ENCODE assay signal across 1 cellular context in the genomic region with DNA sequence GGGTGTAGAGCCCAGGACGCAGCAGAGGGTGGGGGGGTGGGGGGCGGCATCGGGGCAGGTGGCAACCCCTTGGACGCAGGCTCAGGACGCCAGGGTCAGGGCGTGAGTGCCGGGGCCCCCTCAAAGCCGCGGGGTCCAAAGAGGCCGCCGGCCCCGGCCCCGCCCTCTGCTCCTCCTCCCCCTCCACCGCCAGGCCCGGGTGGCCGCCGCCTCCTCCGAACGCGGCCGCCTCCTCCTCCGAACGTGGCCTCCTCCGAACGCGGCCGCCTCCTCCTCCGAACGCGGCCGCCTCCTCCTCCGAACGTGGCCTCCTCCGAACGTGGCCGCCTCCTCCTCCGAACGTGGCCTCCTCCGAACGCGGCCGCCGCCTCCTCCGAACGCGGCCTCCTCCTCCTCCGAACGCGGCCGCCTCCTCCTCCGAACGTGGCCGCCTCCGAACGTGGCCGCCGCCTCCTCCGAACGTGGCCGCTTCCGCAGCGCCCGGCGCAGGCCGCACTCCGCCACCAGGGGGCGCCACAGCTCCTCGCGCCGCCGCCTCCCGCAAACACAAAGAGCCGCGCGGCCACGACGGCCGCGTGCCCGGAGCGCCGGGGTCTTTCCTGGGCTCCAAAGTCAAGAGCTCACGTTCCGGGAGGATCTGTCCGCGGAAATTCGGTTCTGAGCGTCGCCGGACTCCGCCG.
TF ChIP-seq lines count a peak whose summit lies in the region.

No MANE protein-coding gene starts in this region.

TF ChIP-seq in HepG2, 621 proteins besides CTCF, POLR2A, EP300 and RAD21 (continued from another document and continues in another):
- TF ChIP-seq ZNF761 (CRISPR knock-in tag; conservative IDR thresholded peaks at IDR 0.05) = no peak
- TF ChIP-seq DPF2 (CRISPR knock-in tag; IDR thresholded peaks at IDR 0.05; ENCODE audit: borderline replicate concordance, low read depth) = no peak
- TF ChIP-seq ZNF253 (CRISPR knock-in tag; IDR thresholded peaks at IDR 0.05; ENCODE audit: borderline replicate concordance) = no peak
- TF ChIP-seq, protein P1, sequence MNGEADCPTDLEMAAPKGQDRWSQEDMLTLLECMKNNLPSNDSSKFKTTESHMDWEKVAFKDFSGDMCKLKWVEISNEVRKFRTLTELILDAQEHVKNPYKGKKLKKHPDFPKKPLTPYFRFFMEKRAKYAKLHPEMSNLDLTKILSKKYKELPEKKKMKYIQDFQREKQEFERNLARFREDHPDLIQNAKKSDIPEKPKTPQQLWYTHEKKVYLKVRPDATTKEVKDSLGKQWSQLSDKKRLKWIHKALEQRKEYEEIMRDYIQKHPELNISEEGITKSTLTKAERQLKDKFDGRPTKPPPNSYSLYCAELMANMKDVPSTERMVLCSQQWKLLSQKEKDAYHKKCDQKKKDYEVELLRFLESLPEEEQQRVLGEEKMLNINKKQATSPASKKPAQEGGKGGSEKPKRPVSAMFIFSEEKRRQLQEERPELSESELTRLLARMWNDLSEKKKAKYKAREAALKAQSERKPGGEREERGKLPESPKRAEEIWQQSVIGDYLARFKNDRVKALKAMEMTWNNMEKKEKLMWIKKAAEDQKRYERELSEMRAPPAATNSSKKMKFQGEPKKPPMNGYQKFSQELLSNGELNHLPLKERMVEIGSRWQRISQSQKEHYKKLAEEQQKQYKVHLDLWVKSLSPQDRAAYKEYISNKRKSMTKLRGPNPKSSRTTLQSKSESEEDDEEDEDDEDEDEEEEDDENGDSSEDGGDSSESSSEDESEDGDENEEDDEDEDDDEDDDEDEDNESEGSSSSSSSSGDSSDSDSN (CRISPR knock-in tag; IDR thresholded peaks at IDR 0.05) = peak; percentile 56; the same call in 1 of the 2 replicates
- no peak for TF ChIP-seq MTA3 (CRISPR knock-in tag; IDR thresholded peaks at IDR 0.05)
- TF ChIP-seq RBFOX2 (IDR thresholded peaks at IDR 0.05; ENCODE audit: low read depth, low read length) = peak; percentile 56
- peak; percentile 83; the same call in 1 of the 2 replicates for TF ChIP-seq BORCS8-MEF2B (CRISPR knock-in tag; IDR thresholded peaks at IDR 0.05)
- TF ChIP-seq, protein P2, sequence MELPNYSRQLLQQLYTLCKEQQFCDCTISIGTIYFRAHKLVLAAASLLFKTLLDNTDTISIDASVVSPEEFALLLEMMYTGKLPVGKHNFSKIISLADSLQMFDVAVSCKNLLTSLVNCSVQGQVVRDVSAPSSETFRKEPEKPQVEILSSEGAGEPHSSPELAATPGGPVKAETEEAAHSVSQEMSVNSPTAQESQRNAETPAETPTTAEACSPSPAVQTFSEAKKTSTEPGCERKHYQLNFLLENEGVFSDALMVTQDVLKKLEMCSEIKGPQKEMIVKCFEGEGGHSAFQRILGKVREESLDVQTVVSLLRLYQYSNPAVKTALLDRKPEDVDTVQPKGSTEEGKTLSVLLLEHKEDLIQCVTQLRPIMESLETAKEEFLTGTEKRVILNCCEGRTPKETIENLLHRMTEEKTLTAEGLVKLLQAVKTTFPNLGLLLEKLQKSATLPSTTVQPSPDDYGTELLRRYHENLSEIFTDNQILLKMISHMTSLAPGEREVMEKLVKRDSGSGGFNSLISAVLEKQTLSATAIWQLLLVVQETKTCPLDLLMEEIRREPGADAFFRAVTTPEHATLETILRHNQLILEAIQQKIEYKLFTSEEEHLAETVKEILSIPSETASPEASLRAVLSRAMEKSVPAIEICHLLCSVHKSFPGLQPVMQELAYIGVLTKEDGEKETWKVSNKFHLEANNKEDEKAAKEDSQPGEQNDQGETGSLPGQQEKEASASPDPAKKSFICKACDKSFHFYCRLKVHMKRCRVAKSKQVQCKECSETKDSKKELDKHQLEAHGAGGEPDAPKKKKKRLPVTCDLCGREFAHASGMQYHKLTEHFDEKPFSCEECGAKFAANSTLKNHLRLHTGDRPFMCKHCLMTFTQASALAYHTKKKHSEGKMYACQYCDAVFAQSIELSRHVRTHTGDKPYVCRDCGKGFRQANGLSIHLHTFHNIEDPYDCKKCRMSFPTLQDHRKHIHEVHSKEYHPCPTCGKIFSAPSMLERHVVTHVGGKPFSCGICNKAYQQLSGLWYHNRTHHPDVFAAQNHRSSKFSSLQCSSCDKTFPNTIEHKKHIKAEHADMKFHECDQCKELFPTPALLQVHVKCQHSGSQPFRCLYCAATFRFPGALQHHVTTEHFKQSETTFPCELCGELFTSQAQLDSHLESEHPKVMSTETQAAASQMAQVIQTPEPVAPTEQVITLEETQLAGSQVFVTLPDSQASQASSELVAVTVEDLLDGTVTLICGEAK (IDR thresholded peaks at IDR 0.05) = no peak
- TF ChIP-seq, protein P2 (CRISPR knock-in tag; IDR thresholded peaks at IDR 0.05) = no peak
- no peak for TF ChIP-seq RXRA (CRISPR knock-in tag; IDR thresholded peaks at IDR 0.05)
- peak; percentile 67; the same call in 1 of the 2 replicates for TF ChIP-seq ZNF430 (CRISPR knock-in tag; IDR thresholded peaks at IDR 0.05)
- TF ChIP-seq ZFAT (CRISPR knock-in tag; conservative IDR thresholded peaks at IDR 0.05) = no peak
- TF ChIP-seq ZNF841 (CRISPR knock-in tag; IDR thresholded peaks at IDR 0.05; ENCODE audit: borderline replicate concordance) = no peak
- peak; percentile 38; the same call in 1 of the 2 replicates for TF ChIP-seq ZNF552 (CRISPR knock-in tag; IDR thresholded peaks at IDR 0.05; ENCODE audit: borderline replicate concordance)
- TF ChIP-seq, protein P3, sequence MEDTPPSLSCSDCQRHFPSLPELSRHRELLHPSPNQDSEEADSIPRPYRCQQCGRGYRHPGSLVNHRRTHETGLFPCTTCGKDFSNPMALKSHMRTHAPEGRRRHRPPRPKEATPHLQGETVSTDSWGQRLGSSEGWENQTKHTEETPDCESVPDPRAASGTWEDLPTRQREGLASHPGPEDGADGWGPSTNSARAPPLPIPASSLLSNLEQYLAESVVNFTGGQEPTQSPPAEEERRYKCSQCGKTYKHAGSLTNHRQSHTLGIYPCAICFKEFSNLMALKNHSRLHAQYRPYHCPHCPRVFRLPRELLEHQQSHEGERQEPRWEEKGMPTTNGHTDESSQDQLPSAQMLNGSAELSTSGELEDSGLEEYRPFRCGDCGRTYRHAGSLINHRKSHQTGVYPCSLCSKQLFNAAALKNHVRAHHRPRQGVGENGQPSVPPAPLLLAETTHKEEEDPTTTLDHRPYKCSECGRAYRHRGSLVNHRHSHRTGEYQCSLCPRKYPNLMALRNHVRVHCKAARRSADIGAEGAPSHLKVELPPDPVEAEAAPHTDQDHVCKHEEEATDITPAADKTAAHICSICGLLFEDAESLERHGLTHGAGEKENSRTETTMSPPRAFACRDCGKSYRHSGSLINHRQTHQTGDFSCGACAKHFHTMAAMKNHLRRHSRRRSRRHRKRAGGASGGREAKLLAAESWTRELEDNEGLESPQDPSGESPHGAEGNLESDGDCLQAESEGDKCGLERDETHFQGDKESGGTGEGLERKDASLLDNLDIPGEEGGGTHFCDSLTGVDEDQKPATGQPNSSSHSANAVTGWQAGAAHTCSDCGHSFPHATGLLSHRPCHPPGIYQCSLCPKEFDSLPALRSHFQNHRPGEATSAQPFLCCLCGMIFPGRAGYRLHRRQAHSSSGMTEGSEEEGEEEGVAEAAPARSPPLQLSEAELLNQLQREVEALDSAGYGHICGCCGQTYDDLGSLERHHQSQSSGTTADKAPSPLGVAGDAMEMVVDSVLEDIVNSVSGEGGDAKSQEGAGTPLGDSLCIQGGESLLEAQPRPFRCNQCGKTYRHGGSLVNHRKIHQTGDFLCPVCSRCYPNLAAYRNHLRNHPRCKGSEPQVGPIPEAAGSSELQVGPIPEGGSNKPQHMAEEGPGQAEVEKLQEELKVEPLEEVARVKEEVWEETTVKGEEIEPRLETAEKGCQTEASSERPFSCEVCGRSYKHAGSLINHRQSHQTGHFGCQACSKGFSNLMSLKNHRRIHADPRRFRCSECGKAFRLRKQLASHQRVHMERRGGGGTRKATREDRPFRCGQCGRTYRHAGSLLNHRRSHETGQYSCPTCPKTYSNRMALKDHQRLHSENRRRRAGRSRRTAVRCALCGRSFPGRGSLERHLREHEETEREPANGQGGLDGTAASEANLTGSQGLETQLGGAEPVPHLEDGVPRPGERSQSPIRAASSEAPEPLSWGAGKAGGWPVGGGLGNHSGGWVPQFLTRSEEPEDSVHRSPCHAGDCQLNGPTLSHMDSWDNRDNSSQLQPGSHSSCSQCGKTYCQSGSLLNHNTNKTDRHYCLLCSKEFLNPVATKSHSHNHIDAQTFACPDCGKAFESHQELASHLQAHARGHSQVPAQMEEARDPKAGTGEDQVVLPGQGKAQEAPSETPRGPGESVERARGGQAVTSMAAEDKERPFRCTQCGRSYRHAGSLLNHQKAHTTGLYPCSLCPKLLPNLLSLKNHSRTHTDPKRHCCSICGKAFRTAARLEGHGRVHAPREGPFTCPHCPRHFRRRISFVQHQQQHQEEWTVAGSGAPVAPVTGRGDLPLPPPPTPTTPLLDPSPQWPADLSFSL (CRISPR knock-in tag; IDR thresholded peaks at IDR 0.05) = no peak
- TF ChIP-seq, protein P4, sequence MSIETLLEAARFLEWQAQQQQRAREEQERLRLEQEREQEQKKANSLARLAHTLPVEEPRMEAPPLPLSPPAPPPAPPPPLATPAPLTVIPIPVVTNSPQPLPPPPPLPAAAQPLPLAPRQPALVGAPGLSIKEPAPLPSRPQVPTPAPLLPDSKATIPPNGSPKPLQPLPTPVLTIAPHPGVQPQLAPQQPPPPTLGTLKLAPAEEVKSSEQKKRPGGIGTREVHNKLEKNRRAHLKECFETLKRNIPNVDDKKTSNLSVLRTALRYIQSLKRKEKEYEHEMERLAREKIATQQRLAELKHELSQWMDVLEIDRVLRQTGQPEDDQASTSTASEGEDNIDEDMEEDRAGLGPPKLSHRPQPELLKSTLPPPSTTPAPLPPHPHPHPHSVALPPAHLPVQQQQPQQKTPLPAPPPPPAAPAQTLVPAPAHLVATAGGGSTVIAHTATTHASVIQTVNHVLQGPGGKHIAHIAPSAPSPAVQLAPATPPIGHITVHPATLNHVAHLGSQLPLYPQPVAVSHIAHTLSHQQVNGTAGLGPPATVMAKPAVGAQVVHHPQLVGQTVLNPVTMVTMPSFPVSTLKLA (IDR thresholded peaks at IDR 0.05) = no peak
- no peak for TF ChIP-seq ZKSCAN5 (CRISPR knock-in tag; IDR thresholded peaks at IDR 0.05)
- no peak for TF ChIP-seq ZNF670 (CRISPR knock-in tag; IDR thresholded peaks at IDR 0.05; ENCODE audit: borderline replicate concordance)
- no peak for TF ChIP-seq FOXO1 (CRISPR knock-in tag; IDR thresholded peaks at IDR 0.05)
- TF ChIP-seq, protein P5, sequence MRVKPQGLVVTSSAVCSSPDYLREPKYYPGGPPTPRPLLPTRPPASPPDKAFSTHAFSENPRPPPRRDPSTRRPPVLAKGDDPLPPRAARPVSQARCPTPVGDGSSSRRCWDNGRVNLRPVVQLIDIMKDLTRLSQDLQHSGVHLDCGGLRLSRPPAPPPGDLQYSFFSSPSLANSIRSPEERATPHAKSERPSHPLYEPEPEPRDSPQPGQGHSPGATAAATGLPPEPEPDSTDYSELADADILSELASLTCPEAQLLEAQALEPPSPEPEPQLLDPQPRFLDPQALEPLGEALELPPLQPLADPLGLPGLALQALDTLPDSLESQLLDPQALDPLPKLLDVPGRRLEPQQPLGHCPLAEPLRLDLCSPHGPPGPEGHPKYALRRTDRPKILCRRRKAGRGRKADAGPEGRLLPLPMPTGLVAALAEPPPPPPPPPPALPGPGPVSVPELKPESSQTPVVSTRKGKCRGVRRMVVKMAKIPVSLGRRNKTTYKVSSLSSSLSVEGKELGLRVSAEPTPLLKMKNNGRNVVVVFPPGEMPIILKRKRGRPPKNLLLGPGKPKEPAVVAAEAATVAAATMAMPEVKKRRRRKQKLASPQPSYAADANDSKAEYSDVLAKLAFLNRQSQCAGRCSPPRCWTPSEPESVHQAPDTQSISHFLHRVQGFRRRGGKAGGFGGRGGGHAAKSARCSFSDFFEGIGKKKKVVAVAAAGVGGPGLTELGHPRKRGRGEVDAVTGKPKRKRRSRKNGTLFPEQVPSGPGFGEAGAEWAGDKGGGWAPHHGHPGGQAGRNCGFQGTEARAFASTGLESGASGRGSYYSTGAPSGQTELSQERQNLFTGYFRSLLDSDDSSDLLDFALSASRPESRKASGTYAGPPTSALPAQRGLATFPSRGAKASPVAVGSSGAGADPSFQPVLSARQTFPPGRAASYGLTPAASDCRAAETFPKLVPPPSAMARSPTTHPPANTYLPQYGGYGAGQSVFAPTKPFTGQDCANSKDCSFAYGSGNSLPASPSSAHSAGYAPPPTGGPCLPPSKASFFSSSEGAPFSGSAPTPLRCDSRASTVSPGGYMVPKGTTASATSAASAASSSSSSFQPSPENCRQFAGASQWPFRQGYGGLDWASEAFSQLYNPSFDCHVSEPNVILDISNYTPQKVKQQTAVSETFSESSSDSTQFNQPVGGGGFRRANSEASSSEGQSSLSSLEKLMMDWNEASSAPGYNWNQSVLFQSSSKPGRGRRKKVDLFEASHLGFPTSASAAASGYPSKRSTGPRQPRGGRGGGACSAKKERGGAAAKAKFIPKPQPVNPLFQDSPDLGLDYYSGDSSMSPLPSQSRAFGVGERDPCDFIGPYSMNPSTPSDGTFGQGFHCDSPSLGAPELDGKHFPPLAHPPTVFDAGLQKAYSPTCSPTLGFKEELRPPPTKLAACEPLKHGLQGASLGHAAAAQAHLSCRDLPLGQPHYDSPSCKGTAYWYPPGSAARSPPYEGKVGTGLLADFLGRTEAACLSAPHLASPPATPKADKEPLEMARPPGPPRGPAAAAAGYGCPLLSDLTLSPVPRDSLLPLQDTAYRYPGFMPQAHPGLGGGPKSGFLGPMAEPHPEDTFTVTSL (CRISPR knock-in tag; IDR thresholded peaks at IDR 0.05; ENCODE audit: borderline replicate concordance) = no peak
- TF ChIP-seq, protein P6, sequence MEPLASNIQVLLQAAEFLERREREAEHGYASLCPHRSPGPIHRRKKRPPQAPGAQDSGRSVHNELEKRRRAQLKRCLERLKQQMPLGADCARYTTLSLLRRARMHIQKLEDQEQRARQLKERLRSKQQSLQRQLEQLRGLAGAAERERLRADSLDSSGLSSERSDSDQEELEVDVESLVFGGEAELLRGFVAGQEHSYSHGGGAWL (CRISPR knock-in tag; IDR thresholded peaks at IDR 0.05) = peak; percentile 70; the same call in 1 of the 2 replicates
- TF ChIP-seq GTF2F1 (IDR thresholded peaks at IDR 0.05; ENCODE audit: low read length) = no peak
